In genomic region chr16:81836279-81837054, GRCh38 we compare ENCODE assay signal across 12 cellular contexts. TPM values are rescaled to one million over a fixed set of nuclear protein-coding genes. Genes with fewer than 3 reads are reported as not detected.
DNase-seq lines count a peak whose midpoint lies in the region; ATAC-seq and FAIRE-seq lines count a peak whose summit lies in the region.
"Had no signal": no experiment of that assay in that cellular context is flagged by ENCODE, and none has a peak within 500 bp of the region (broad histone marks: within the 10 kb centered on the region; RNA-seq: fewer than 3 reads in every experiment).

No MANE protein-coding gene starts in this region.

- H3K9me3 ChIP-seq in small intestine (ENCODE audit: control insufficient read depth, low read depth): no peaks in the 10 kb centered on the region
- H3K9me3 ChIP-seq: A549 had no signal

- no peak overlapping the region for H3K27ac Mint-ChIP-seq in activated T-helper 17 cell treated with anti-CD3 and anti-CD28 coated beads, Interleukin-2, amount 50 U/mL, for 72 hours

- no peaks in the 10 kb centered on the region for H3K9me3 Mint-ChIP-seq in activated T-helper 17 cell treated with anti-CD3 and anti-CD28 coated beads, Interleukin-2, amount 50 U/mL, for 72 hours

- WGBS in small intestine, 3 donors: 74 to 81% (median 77%) methylated on average over 12 of the region's 12 CpGs

- ATAC-seq in activated CD4-positive, CD25-positive, alpha-beta regulatory T cell treated with anti-CD3 and anti-CD28 coated beads, Interleukin-2, amount 50 U/mL, for 24 hours: peak; percentile 12 to 33
- ATAC-seq in HG02610 (IDR thresholded peaks at IDR 0.05; ENCODE audit: unreplicated experiment): peak; percentile 67
- no peak for ATAC-seq in activated T-helper 17 cell treated with anti-CD3 and anti-CD28 coated beads, Interleukin-2, amount 50 U/mL, for 72 hours (replicated peaks)
- ATAC-seq: A549, WTC11 had no signal

- no peaks in the 10 kb centered on the region for H3K4me1 ChIP-seq in small intestine (ENCODE audit: control insufficient read depth in 2 of 2, insufficient read depth in 1 of 2, low read depth in 1 of 2, low read length in 1 of 2)
- H3K4me1 ChIP-seq: A549 had no signal

- no peak overlapping the region for H3K4me3 ChIP-seq in small intestine (ENCODE audit: low read depth in 1 of 2, low read length in 2 of 2)
- H3K4me3 ChIP-seq: A549 had no signal

- H3K4me3 Mint-ChIP-seq in activated T-helper 17 cell treated with anti-CD3 and anti-CD28 coated beads, Interleukin-2, amount 50 U/mL, for 72 hours: no peak overlapping the region
- H3K4me3 Mint-ChIP-seq: WTC11 had no signal

- DNase-seq in activated CD4-positive, CD25-positive, alpha-beta regulatory T cell (lab: John Stamatoyannopoulos, UW): no peak
- DNase-seq in HTR-8/SVneo (ENCODE audit: insufficient read length, low spot score) (no peak), small intestine (no peak), GDM1 (lab: John Stamatoyannopoulos, UW) (no peak)
- no peak for DNase-seq in central memory CD4-positive, alpha-beta T cell
- DNase-seq: kidney, NCI-H524 had no signal

- no peaks in the 10 kb centered on the region for H3K27me3 ChIP-seq in small intestine (ENCODE audit: control insufficient read depth in 2 of 2, insufficient read depth in 2 of 2, low read length in 2 of 2)

- FAIRE-seq in HTR-8/SVneo (lab: Jason Lieb, UNC): peak; percentile 36
- no peak for FAIRE-seq in small intestine (lab: Jason Lieb, UNC)
- FAIRE-seq: A549, kidney had no signal

- no peaks in the 10 kb centered on the region for H3K4me1 Mint-ChIP-seq in activated T-helper 17 cell treated with anti-CD3 and anti-CD28 coated beads, Interleukin-2, amount 50 U/mL, for 72 hours

- no peaks in the 10 kb centered on the region for H3K36me3 Mint-ChIP-seq in activated T-helper 17 cell treated with anti-CD3 and anti-CD28 coated beads, Interleukin-2, amount 50 U/mL, for 72 hours (ENCODE audit: low read depth)
- H3K36me3 Mint-ChIP-seq: WTC11 had no signal

- peak overlapping the region; percentile 3 to 56 for H3K27ac ChIP-seq in small intestine (ENCODE audit: low read depth in 1 of 2, low read length in 1 of 2)
- H3K27ac ChIP-seq: A549 had no signal

- no peaks in the 10 kb centered on the region for H3K36me3 ChIP-seq in small intestine (ENCODE audit: control insufficient read depth in 2 of 2, insufficient read depth in 2 of 2, low read length in 2 of 2)

- H3K27me3 Mint-ChIP-seq in activated T-helper 17 cell treated with anti-CD3 and anti-CD28 coated beads, Interleukin-2, amount 50 U/mL, for 72 hours: peaks cover 10% of the 10 kb centered on the region

RNA-seq across cellular contexts. Expression of gene PLCG2, which starts 57.4 kb away (rescaled TPM):
- 10 to 100 TPM in 2 of 3 donors, 1 to 10 TPM in 1; 8.4 to 27.5 (median 10.3) TPM for polyA plus RNA-seq in small intestine
- 10 to 100 TPM in 1 of 2 donors, 1 to 10 TPM in 1; 6.6 to 11.0 TPM for total RNA-seq in activated T-helper 17 cell treated with anti-CD3 and anti-CD28 coated beads, Interleukin-2, amount 50 U/mL, for 72 hours
